ENCODE assay signal across 10 cellular contexts in the genomic region with DNA sequence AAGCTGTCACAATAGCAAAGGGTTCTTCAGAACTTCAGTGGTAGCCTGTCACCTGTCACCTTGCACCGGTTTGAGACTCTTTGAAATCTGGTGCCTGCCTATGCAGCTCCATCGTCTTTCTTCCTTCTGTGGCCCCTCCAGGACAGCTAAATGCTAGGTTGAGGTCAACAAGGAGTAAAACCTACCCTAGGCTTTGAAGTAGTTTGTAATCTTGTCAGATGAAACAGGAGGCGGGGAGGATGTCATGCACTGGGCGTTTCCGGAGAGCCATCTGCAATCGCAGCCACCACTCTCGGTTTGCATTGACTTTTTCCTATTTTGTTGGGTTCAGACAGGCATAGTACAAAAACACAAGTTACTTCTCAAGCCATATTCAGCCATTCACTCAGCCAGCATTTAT.
DNase-seq lines count a peak whose midpoint lies in the region; ATAC-seq, FAIRE-seq and TF ChIP-seq lines count a peak whose summit lies in the region.
"Had no signal": no experiment of that assay in that cellular context is flagged by ENCODE, and none has a peak within 500 bp of the region (broad histone marks: within the 10 kb centered on the region; RNA-seq: fewer than 3 reads in every experiment).

No MANE protein-coding gene starts in this region.

- no peak overlapping the region for H4K8ac ChIP-seq in neuronal stem cell (ENCODE audit: low read depth, low read length)

- H3K14ac ChIP-seq in neuronal stem cell (ENCODE audit: low read length), result no peak overlapping the region

- no peak overlapping the region for H2BK12ac ChIP-seq in neuronal stem cell (ENCODE audit: low read length)

- H3K9ac ChIP-seq in HCT116 (ENCODE audit: low read length) (no peak overlapping the region), neuronal stem cell (ENCODE audit: low read depth, low read length, poor library complexity) (no peak overlapping the region)

- H3K23ac ChIP-seq in neuronal stem cell (ENCODE audit: low read depth, low read length, poor library complexity), result no peak overlapping the region

- H3K4me1 ChIP-seq in HCT116 (ENCODE audit: control insufficient read depth in 1 of 2, insufficient read depth in 2 of 2, low read length in 2 of 2), result peaks cover 0 to 11% of the 10 kb centered on the region in 2 experiments; a peak in 2 of 4 replicates
- H3K4me1 ChIP-seq in OCI-LY7 (ENCODE audit: insufficient read depth, low read length, poor library complexity, severe bottlenecking), result peaks cover 20% of the 10 kb centered on the region
- peaks cover 13 to 16% of the 10 kb centered on the region in 2 donors for H3K4me1 ChIP-seq in neuronal stem cell (ENCODE audit: control insufficient read depth in 2 of 2, insufficient read depth in 1 of 2, low read depth in 1 of 2, low read length in 2 of 2)
- H3K4me1 ChIP-seq in pancreas, result peaks cover 0 to 3% (median 0%) of the 10 kb centered on the region in 3 donors

- H3K27me3 Mint-ChIP-seq in activated CD8-positive, alpha-beta memory T cell treated with anti-CD3 and anti-CD28 coated beads, Interleukin-2, amount 10 ng/mL, durations not matched to agents 7 days and 5 days, result peaks cover 8% of the 10 kb centered on the region

- H3K9me3 ChIP-seq in HCT116 (ENCODE audit: control insufficient read depth in 1 of 2, insufficient read depth in 1 of 2, low read depth in 1 of 2, low read length in 2 of 2), result peaks cover 0 to 7% of the 10 kb centered on the region in 2 experiments; a peak in 2 of 4 replicates
- H3K9me3 ChIP-seq in OCI-LY7 (ENCODE audit: low read length), result peaks cover 10% of the 10 kb centered on the region; the same call in 1 of the 2 replicates
- H3K9me3 ChIP-seq in neuronal stem cell (replicated peaks in 1 of 2; ENCODE audit: control insufficient read depth in 2 of 2, insufficient read depth in 1 of 2, low read depth in 1 of 2, low read length in 2 of 2), result peaks cover 15 to 37% of the 10 kb centered on the region in 2 donors
- no peaks in the 10 kb centered on the region for H3K9me3 ChIP-seq in pancreas

- H2BK120ac ChIP-seq in neuronal stem cell (ENCODE audit: low read depth, low read length), result no peak overlapping the region

- no peak overlapping the region for H2BK5ac ChIP-seq in neuronal stem cell (ENCODE audit: low read length)

- no peaks in the 10 kb centered on the region for H4K20me1 ChIP-seq in HCT116 (ENCODE audit: insufficient read depth)
- H4K20me1 ChIP-seq in OCI-LY7 (ENCODE audit: insufficient read depth, low read length), result no peaks in the 10 kb centered on the region

- POLR2A ChIA-PET in HCT116 (lab: Charles Lee) (interaction anchor here (0.7 kb wide), 1 partner anchor 451 kb away, joined by 3 read pairs; no protein-coding TSS in a partner anchor), OCI-LY7 (lab: Charles Lee) (interaction anchor here (0.6 to 0.9 kb wide), 4 partner anchors 10 to 297 kb away, joined by 3 to 5 read pairs (median 4); no protein-coding TSS in a partner anchor)

- H4K91ac ChIP-seq in neuronal stem cell (ENCODE audit: low read depth, low read length, poor library complexity), result no peak overlapping the region

- no peak for DNase-seq in activated CD8-positive, alpha-beta memory T cell treated with anti-CD3 and anti-CD28 coated beads, Interleukin-2, amount 10 ng/mL, durations not matched to agents 7 days and 5 days
- DNase-seq in activated CD8-positive, alpha-beta memory T cell treated with anti-CD3 and anti-CD28 coated beads, Interleukin-2, amount 50 U/mL, for 4 hours, result no peak
- DNase-seq in HCT116 (ENCODE audit: low read depth, low spot score), result no peak
- DNase-seq in OCI-LY7 (ENCODE audit: low spot score), result no peak
- DNase-seq in neuronal stem cell (ENCODE audit: low spot score), result no peak
- no peak for DNase-seq in pancreas
- DNase-seq in NCI-H1436 (lab: John Stamatoyannopoulos, UW), result no peak
- DNase-seq in dedifferentiated amniotic fluid mesenchymal stem cell (ENCODE audit: extremely low spot score), result no peak
- DNase-seq: NCI-H1436 treated with DMSO at 0.1 percent for 48 hours had no signal

- peaks cover 13% of the 10 kb centered on the region for H3K4me1 Mint-ChIP-seq in activated CD8-positive, alpha-beta memory T cell treated with anti-CD3 and anti-CD28 coated beads, Interleukin-2, amount 10 ng/mL, durations not matched to agents 7 days and 5 days

- no peak for TF ChIP-seq POLR2A in HCT116 (IDR thresholded peaks at IDR 0.05; ENCODE audit: borderline replicate concordance, extremely low read depth, insufficient read depth, insufficient read length)

- H3K9me2 ChIP-seq in HCT116 (ENCODE audit: insufficient read depth), result no peaks in the 10 kb centered on the region
- H3K9me2 ChIP-seq in OCI-LY7 (ENCODE audit: insufficient read depth, low read length), result no peaks in the 10 kb centered on the region

- CTCF ChIA-PET in activated CD8-positive, alpha-beta memory T cell treated with anti-CD3 and anti-CD28 coated beads, Interleukin-2, amount 10 ng/mL, durations not matched to agents 7 days and 5 days (lab: Charles Lee), result interaction anchor here (0.6 to 4.9 kb wide), 6 partner anchors 30 to 853 kb away, joined by 3 to 27 read pairs (median 3); a partner anchor contains a TSS
- CTCF ChIA-PET in HCT116 (lab: Charles Lee) (interaction anchor here (0.6 to 1.1 kb wide), 6 partner anchors 89 to 1144 kb away, joined by 3 to 10 read pairs (median 4); no protein-coding TSS in a partner anchor), OCI-LY7 (lab: Charles Lee; ENCODE audit: unreplicated experiment) (no interaction called here)

- ATAC-seq in activated CD8-positive, alpha-beta memory T cell treated with anti-CD3 and anti-CD28 coated beads, Interleukin-2, amount 10 ng/mL, durations not matched to agents 7 days and 5 days, result peak; percentile 33
- ATAC-seq in HCT116 (no peak), pancreas (no peak)

- no peak overlapping the region for H3K27ac ChIP-seq in HCT116 (ENCODE audit: low read depth, low read length)
- H3K27ac ChIP-seq in OCI-LY7 (ENCODE audit: low read depth, low read length, poor library complexity, severe bottlenecking), result no peak overlapping the region
- H3K27ac ChIP-seq in neuronal stem cell (replicated peaks; ENCODE audit: low read length), result peak overlapping the region; percentile 63
- H3K27ac ChIP-seq in pancreas, result no peak overlapping the region

- no TSS peak for BruUV-seq in HCT116 (replicated peaks; lab: Mats Ljungman, UMichigan)
- BruUV-seq in OCI-LY7 (replicated peaks; lab: Mats Ljungman, UMichigan), result no TSS peak

- no peaks in the 10 kb centered on the region for H3K9me3 Mint-ChIP-seq in activated CD8-positive, alpha-beta memory T cell treated with anti-CD3 and anti-CD28 coated beads, Interleukin-2, amount 10 ng/mL, durations not matched to agents 7 days and 5 days (ENCODE audit: low read depth)

- no peak overlapping the region for H3K4me3 Mint-ChIP-seq in activated CD8-positive, alpha-beta memory T cell treated with anti-CD3 and anti-CD28 coated beads, Interleukin-2, amount 10 ng/mL, durations not matched to agents 7 days and 5 days

- TF ChIP-seq CTCF in HCT116 (IDR thresholded peaks at IDR 0.05 in 2 of 3, conservative IDR thresholded peaks at IDR 0.05 in 1 of 3; ENCODE audit: borderline replicate concordance in 1 of 3, insufficient read depth in 1 of 3, low read depth in 2 of 3, low read length in 2 of 3) (no peak), OCI-LY7 (conservative IDR thresholded peaks at IDR 0.05; ENCODE audit: low read length) (no peak), pancreas (IDR thresholded peaks at IDR 0.05) (no peak)

- no peak for TF ChIP-seq RAD21 in HCT116 (IDR thresholded peaks at IDR 0.05; ENCODE audit: low read depth)

- H3K4me2 ChIP-seq in HCT116 (ENCODE audit: low read length), result no peak overlapping the region
- H3K4me2 ChIP-seq in OCI-LY7 (ENCODE audit: low read length), result peak overlapping the region; percentile 44; the same call in 1 of the 2 replicates
- H3K4me2 ChIP-seq in neuronal stem cell (ENCODE audit: insufficient read depth, low read length, poor library complexity, severe bottlenecking), result no peak overlapping the region

- H3K18ac ChIP-seq in neuronal stem cell (ENCODE audit: low read length), result peak overlapping the region; percentile 4

- H3K4ac ChIP-seq in neuronal stem cell (ENCODE audit: low read length), result no peak overlapping the region

- RAD21 ChIA-PET in HCT116 (lab: Charles Lee; ENCODE audit: low non-redundant PET in 1 of 2, low total read pairs in 2 of 2, uncharacterized antibody in 2 of 2, unreplicated experiment in 2 of 2), result interaction anchor here in 1 of 2 experiments (0.8 kb wide), 1 partner anchor 185 kb away, joined by 4 read pairs; no protein-coding TSS in a partner anchor

- H3K4me3 ChIP-seq in HCT116 (replicated peaks in 1 of 2; ENCODE audit: low read depth in 1 of 2, low read length in 2 of 2) (no peak overlapping the region), OCI-LY7 (ENCODE audit: low read depth, low read length, poor library complexity, severe bottlenecking) (no peak overlapping the region), neuronal stem cell (ENCODE audit: low read length in 2 of 2) (no peak overlapping the region), pancreas (no peak overlapping the region)

- H2AFZ ChIP-seq in HCT116 (ENCODE audit: low read depth, low read length, poor library complexity, severe bottlenecking), result peak overlapping the region; percentile 38
- peak overlapping the region; percentile 54; the same call in 1 of the 2 replicates for H2AFZ ChIP-seq in OCI-LY7 (ENCODE audit: low read length)
- peak overlapping the region; percentile 86 for H2AFZ ChIP-seq in neuronal stem cell (ENCODE audit: low read length)

- H3K27me3 ChIP-seq in HCT116 (ENCODE audit: insufficient read depth, low read length) (no peaks in the 10 kb centered on the region), neuronal stem cell (ENCODE audit: control insufficient read depth in 3 of 3, insufficient read depth in 3 of 3, low read depth in 1 of 3, low read length in 3 of 3) (no peaks in the 10 kb centered on the region), pancreas (no peaks in the 10 kb centered on the region)
- H3K27me3 ChIP-seq: gastroesophageal sphincter had no signal

- H2AK5ac ChIP-seq in neuronal stem cell (ENCODE audit: low read depth, low read length), result no peak overlapping the region

- no peaks in the 10 kb centered on the region for H3K79me2 ChIP-seq in HCT116 (ENCODE audit: insufficient read depth, low read length)
- H3K79me2 ChIP-seq in OCI-LY7 (ENCODE audit: insufficient read depth, low read depth, low read length), result no peaks in the 10 kb centered on the region

- H3K36me3 Mint-ChIP-seq in activated CD8-positive, alpha-beta memory T cell treated with anti-CD3 and anti-CD28 coated beads, Interleukin-2, amount 10 ng/mL, durations not matched to agents 7 days and 5 days, result no peaks in the 10 kb centered on the region

- no peak for FAIRE-seq in pancreas (lab: Jason Lieb, UNC)

- WGBS in neuronal stem cell (ENCODE audit: extremely low coverage in 2 of 2, insufficient read length in 2 of 2, insufficient replicate concordance in 1 of 2), 2 donors, result no CpG with 5 or more reads among the region's 7 CpGs
- 69 to 88% methylated on average over 7 of the region's 7 CpGs for WGBS in pancreas, 2 donors

- no peak overlapping the region for H3K27ac Mint-ChIP-seq in activated CD8-positive, alpha-beta memory T cell treated with anti-CD3 and anti-CD28 coated beads, Interleukin-2, amount 10 ng/mL, durations not matched to agents 7 days and 5 days

- intact Hi-C loops in HCT116 (cut with micrococcal nuclease), result loop anchor here (2.0 to 10.0 kb wide), 2 partner anchors 854 to 1142 kb away; a partner anchor contains a TSS
- intact Hi-C loops in OCI-LY7 (cut with micrococcal nuclease; ENCODE audit: unreplicated experiment), result loop anchor here (1.0 to 5.0 kb wide), 5 partner anchors 32 to 464 kb away; no protein-coding TSS in a partner anchor
- intact Hi-C loops in pancreas (cut with DNase I), result loop anchor here in 2 of 3 donors (10.0 kb wide), 2 partner anchors 852 to 1142 kb away; a partner anchor contains a TSS

- H3K36me3 ChIP-seq in HCT116 (ENCODE audit: control insufficient read depth in 1 of 2, insufficient read depth in 2 of 2, low read length in 2 of 2), result no peaks in the 10 kb centered on the region
- H3K36me3 ChIP-seq in OCI-LY7 (ENCODE audit: insufficient read depth, low read length), result no peaks in the 10 kb centered on the region; the same call in 1 of the 2 replicates
- H3K36me3 ChIP-seq in neuronal stem cell (replicated peaks in 1 of 2; ENCODE audit: control insufficient read depth in 2 of 2, insufficient read depth in 2 of 2, low read length in 2 of 2), result no peaks in the 10 kb centered on the region
- H3K36me3 ChIP-seq in pancreas, result no peaks in the 10 kb centered on the region
- H3K36me3 ChIP-seq: gastroesophageal sphincter had no signal

- H2BK15ac ChIP-seq in neuronal stem cell (ENCODE audit: low read length), result no peak overlapping the region

- no peaks in the 10 kb centered on the region for H3K79me1 ChIP-seq in neuronal stem cell (ENCODE audit: low read depth, low read length)
